29 cellular contexts compared by ENCODE assay signal in genomic region chr10:4481192-4481591, GRCh38.
"Had no signal": no experiment of that assay in that cellular context is flagged by ENCODE, and none has a peak within 500 bp of the region (broad histone marks: within the 10 kb centered on the region; RNA-seq: fewer than 3 reads in every experiment).

No MANE protein-coding gene starts in this region.

- H3K9me3 ChIP-seq: ascending aorta, MG63, SJCRH30 had no signal

- H3K27me3 ChIP-seq: ascending aorta, MG63, SJCRH30 had no signal

- H3K27ac Mint-ChIP-seq: activated CD4-positive, alpha-beta memory T cell treated with anti-CD3 and anti-CD28 coated beads, Interleukin-2, amount 10 ng/mL, durations not matched to agents 7 days and 5 days; activated CD8-positive, alpha-beta memory T cell treated with anti-CD3 and anti-CD28 coated beads, Interleukin-2, amount 10 ng/mL, durations not matched to agents 7 days and 5 days; activated naive CD4-positive, alpha-beta T cell treated with anti-CD3 and anti-CD28 coated beads, Interleukin-2, amount 50 U/mL, for 72 hours; IgD-negative memory B cell had no signal

- H3K4me3 ChIP-seq: ascending aorta, MG63, SJCRH30, SK-N-MC had no signal

- H3K4me1 ChIP-seq: ascending aorta, SJCRH30 had no signal

- FAIRE-seq: TTC549 had no signal

- H3K4me3 Mint-ChIP-seq: activated CD4-positive, alpha-beta memory T cell treated with anti-CD3 and anti-CD28 coated beads, Interleukin-2, amount 10 ng/mL, durations not matched to agents 7 days and 5 days; activated CD8-positive, alpha-beta memory T cell treated with anti-CD3 and anti-CD28 coated beads, Interleukin-2, amount 10 ng/mL, durations not matched to agents 7 days and 5 days; IgD-negative memory B cell had no signal

- DNase-seq: activated CD4-positive, alpha-beta memory T cell treated with anti-CD3 and anti-CD28 coated beads, Interleukin-2, amount 10 ng/mL, durations not matched to agents 7 days and 5 days; activated CD4-positive, alpha-beta T cell treated with anti-CD3 and anti-CD28 coated beads for 1 hour; activated CD4-positive, alpha-beta T cell treated with anti-CD3 and anti-CD28 coated beads for 48 hours; activated CD8-positive, alpha-beta memory T cell treated with anti-CD3 and anti-CD28 coated beads for 24 hours; activated CD8-positive, alpha-beta memory T cell treated with anti-CD3 and anti-CD28 coated beads, Interleukin-2, amount 10 ng/mL, durations not matched to agents 7 days and 5 days; activated CD8-positive, alpha-beta memory T cell treated with anti-CD3 and anti-CD28 coated beads, Interleukin-2, amount 50 U/mL, for 48 hours; activated effector memory CD4-positive, alpha-beta T cell treated with anti-CD3 and anti-CD28 coated beads, Interleukin-2, amount 50 U/mL, for 16 hours; activated naive CD4-positive, alpha-beta T cell; amygdala; Kasumi-1; KBM-7; MG63; NCI-H1048; NCI-H1105 treated with DMSO at 0.1 percent for 48 hours; NCI-H1436; NCI-H1694; NCI-H1930; NCI-H2081 treated with DMSO at 0.1 percent for 48 hours; NCI-H226; NCI-H524 treated with DMSO at 0.1 percent for 48 hours; SHP77; SJCRH30; T1000 had no signal

- ATAC-seq: activated CD8-positive, alpha-beta memory T cell treated with anti-CD3 and anti-CD28 coated beads, Interleukin-2, amount 10 ng/mL, durations not matched to agents 7 days and 5 days; activated naive CD4-positive, alpha-beta T cell treated with anti-CD3 and anti-CD28 coated beads, Interleukin-2, amount 50 U/mL, for 72 hours; Panc1 had no signal

- H3K36me3 ChIP-seq: ascending aorta, MG63, SJCRH30 had no signal

- H3K27me3 Mint-ChIP-seq: activated CD4-positive, alpha-beta memory T cell treated with anti-CD3 and anti-CD28 coated beads, Interleukin-2, amount 10 ng/mL, durations not matched to agents 7 days and 5 days; activated CD8-positive, alpha-beta memory T cell treated with anti-CD3 and anti-CD28 coated beads, Interleukin-2, amount 10 ng/mL, durations not matched to agents 7 days and 5 days; IgD-negative memory B cell had no signal

- H3K27ac ChIP-seq: ascending aorta, SJCRH30, SK-N-MC had no signal
